In the genomic region with DNA sequence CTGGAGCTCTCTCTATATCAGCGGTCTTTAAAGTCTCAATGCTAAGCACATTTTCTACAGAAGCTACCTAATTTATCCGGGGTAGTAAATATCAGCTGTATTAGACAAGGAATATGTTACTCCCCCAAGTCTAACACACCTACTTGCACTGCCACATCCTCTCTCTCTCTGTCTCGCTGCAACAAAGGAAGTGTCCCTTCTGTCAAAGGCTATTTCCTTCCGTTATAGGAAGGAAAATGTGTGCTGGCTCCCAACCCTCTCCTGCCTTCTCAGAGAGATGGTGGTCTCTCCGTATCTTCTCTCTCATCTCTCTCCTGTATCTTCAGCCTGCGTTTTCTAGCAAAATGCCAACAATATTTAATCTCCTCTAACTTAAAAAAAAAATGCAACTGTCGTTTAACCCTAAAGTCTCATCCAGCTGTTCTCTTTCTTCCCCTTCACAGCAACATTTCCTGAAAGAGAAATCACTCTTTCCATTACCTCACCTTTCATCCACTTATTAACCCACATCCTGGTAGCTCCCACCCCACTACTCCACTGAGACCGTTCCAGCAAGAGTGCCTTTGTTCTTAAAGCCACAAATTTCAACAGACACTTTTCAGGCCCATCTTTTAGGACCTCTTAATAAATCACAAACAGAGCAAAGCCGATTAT, we compare ENCODE assay signal across 11 cellular contexts. TPM values are rescaled to one million over a fixed set of nuclear protein-coding genes. Genes with fewer than 3 reads are reported as not detected.
DNase-seq lines count a peak whose midpoint lies in the region; ATAC-seq and TF ChIP-seq lines count a peak whose summit lies in the region.
"Had no signal": no experiment of that assay in that cellular context is flagged by ENCODE, and none has a peak within 500 bp of the region (broad histone marks: within the 10 kb centered on the region; RNA-seq: fewer than 3 reads in every experiment).

No MANE protein-coding gene starts in this region.

- TF ChIP-seq CTCF in CD8-positive, alpha-beta T cell (IDR thresholded peaks at IDR 0.05): no peak
- TF ChIP-seq CTCF in mesothelial cell of epicardium (IDR thresholded peaks at IDR 0.05; ENCODE audit: unreplicated experiment) (no peak), RWPE1 (conservative IDR thresholded peaks at IDR 0.05; ENCODE audit: low read depth) (no peak)

- CTCF ChIA-PET in CD8-positive, alpha-beta T cell (lab: Charles Lee): no interaction called here
- CTCF ChIA-PET in RWPE1 (lab: Yijun Ruan, JAX): interaction anchor here (0.6 kb wide), 1 partner anchor 8 kb away, joined by 8 read pairs; no protein-coding TSS in a partner anchor

- no peaks in the 10 kb centered on the region for H3K27me3 ChIP-seq in CD8-positive, alpha-beta T cell (ENCODE audit: insufficient read depth, low read length)

- no peak overlapping the region for H3K27ac ChIP-seq in CD8-positive, alpha-beta T cell (ENCODE audit: low read depth, low read length)
- H3K27ac ChIP-seq in RWPE1: no peak overlapping the region
- H3K27ac ChIP-seq: prostate gland had no signal

- peak overlapping the region; percentile 76 for H3K27ac Mint-ChIP-seq in CD8-positive, alpha-beta T cell
- peak overlapping the region; percentile 95 for H3K27ac Mint-ChIP-seq in activated T-cell treated with anti-CD3 and anti-CD28 coated beads, Interleukin-2, amount 50 U/mL, for 72 hours
- H3K27ac Mint-ChIP-seq in mesothelial cell of epicardium: no peak overlapping the region

- peaks cover 34% of the 10 kb centered on the region for H3K4me1 ChIP-seq in CD8-positive, alpha-beta T cell (ENCODE audit: insufficient read depth, low read length)

- ATAC-seq in CD8-positive, alpha-beta T cell: peak; percentile 19
- peak; percentile 20 to 52 for ATAC-seq in activated T-cell treated with anti-CD3 and anti-CD28 coated beads, Interleukin-2, amount 50 U/mL, for 72 hours (replicated peaks in 1 of 2)
- no peak for ATAC-seq in HG03039 (IDR thresholded peaks at IDR 0.05; ENCODE audit: unreplicated experiment)

- peaks cover 49% of the 10 kb centered on the region for H3K4me1 Mint-ChIP-seq in CD8-positive, alpha-beta T cell (ENCODE audit: low read depth)
- H3K4me1 Mint-ChIP-seq in activated T-cell treated with anti-CD3 and anti-CD28 coated beads, Interleukin-2, amount 50 U/mL, for 72 hours (ENCODE audit: low read depth): peaks cover 53% of the 10 kb centered on the region
- H3K4me1 Mint-ChIP-seq in mesothelial cell of epicardium: peaks cover 14% of the 10 kb centered on the region

- peak overlapping the region; percentile 1 for H3K4me3 ChIP-seq in CD8-positive, alpha-beta T cell (ENCODE audit: low read depth, low read length)
- H3K4me3 ChIP-seq in Jurkat, Clone E6-1 (ENCODE audit: low read length): peak overlapping the region; percentile 63
- H3K4me3 ChIP-seq: prostate gland had no signal

- intact Hi-C loops in CD8-positive, alpha-beta T cell (cut with DNase I, micrococcal nuclease): no loop called here

- peaks cover 5% of the 10 kb centered on the region for H3K36me3 ChIP-seq in CD8-positive, alpha-beta T cell (ENCODE audit: insufficient read depth, low read length)
- H3K36me3 ChIP-seq: prostate gland had no signal

- POLR2A ChIA-PET in CD8-positive, alpha-beta T cell (lab: Charles Lee): interaction anchor here (0.7 kb wide), 1 partner anchor 84 kb away, joined by 5 read pairs; no protein-coding TSS in a partner anchor
- POLR2A ChIA-PET in RWPE1 (lab: Yijun Ruan, JAX; ENCODE audit: low non-redundant PET): no interaction called here

- peaks cover 45% of the 10 kb centered on the region for H3K36me3 Mint-ChIP-seq in CD8-positive, alpha-beta T cell
- peaks cover 9 to 33% of the 10 kb centered on the region in 2 donors for H3K36me3 Mint-ChIP-seq in activated T-cell treated with anti-CD3 and anti-CD28 coated beads, Interleukin-2, amount 50 U/mL, for 72 hours (ENCODE audit: insufficient read depth in 2 of 2)
- H3K36me3 Mint-ChIP-seq in mesothelial cell of epicardium: peaks cover 20% of the 10 kb centered on the region

- no peak for DNase-seq in CD8-positive, alpha-beta T cell
- peak; percentile 98 for DNase-seq in Jurkat, Clone E6-1 (ENCODE audit: low read depth, low spot score)
- peak in 1 of 2 donors; percentile 9 for DNase-seq in activated T-cell treated with anti-CD3 and anti-CD28 coated beads, Interleukin-2, amount 50 U/mL, for 72 hours
- no peak for DNase-seq in mesothelial cell of epicardium (ENCODE audit: low spot score in 2 of 2, unreplicated experiment in 2 of 2)
- no peak for DNase-seq in RWPE1 (ENCODE audit: low spot score)
- DNase-seq in SIG-M5 treated with dmso at 0.1 percent for 504 hours (lab: John Stamatoyannopoulos, UW; ENCODE audit: unreplicated experiment): no peak
- no peak for DNase-seq in HuH-7.5 (ENCODE audit: low spot score)
- DNase-seq: NCI-H2171 treated with DMSO at 0.1 percent for 48 hours, SK-N-SH had no signal

- H3K27me3 Mint-ChIP-seq in CD8-positive, alpha-beta T cell (ENCODE audit: low read depth): no peaks in the 10 kb centered on the region
- H3K27me3 Mint-ChIP-seq in activated T-cell treated with anti-CD3 and anti-CD28 coated beads, Interleukin-2, amount 50 U/mL, for 72 hours (ENCODE audit: low read depth): no peaks in the 10 kb centered on the region
- peaks cover 15% of the 10 kb centered on the region for H3K27me3 Mint-ChIP-seq in mesothelial cell of epicardium (ENCODE audit: low read depth)

- no peaks in the 10 kb centered on the region for H3K9me3 Mint-ChIP-seq in CD8-positive, alpha-beta T cell
- no peaks in the 10 kb centered on the region for H3K9me3 Mint-ChIP-seq in activated T-cell treated with anti-CD3 and anti-CD28 coated beads, Interleukin-2, amount 50 U/mL, for 72 hours
- no peaks in the 10 kb centered on the region for H3K9me3 Mint-ChIP-seq in mesothelial cell of epicardium

- peak overlapping the region; percentile 62 for H3K4me3 Mint-ChIP-seq in CD8-positive, alpha-beta T cell
- peak overlapping the region; percentile 82 to 88 for H3K4me3 Mint-ChIP-seq in activated T-cell treated with anti-CD3 and anti-CD28 coated beads, Interleukin-2, amount 50 U/mL, for 72 hours
- H3K4me3 Mint-ChIP-seq in mesothelial cell of epicardium: peak overlapping the region; percentile 15

- H3K9me3 ChIP-seq in CD8-positive, alpha-beta T cell (ENCODE audit: low read length): no peaks in the 10 kb centered on the region
- H3K9me3 ChIP-seq: prostate gland, SK-N-SH had no signal

RNA-seq across cellular contexts. Expression of a gene that starts 2.3 kb away (rescaled TPM):
- 10 to 100 TPM; 14.5 to 15.0 TPM for total RNA-seq in CD8-positive, alpha-beta T cell
- 45.3 TPM for polyA plus RNA-seq in Jurkat, Clone E6-1 (2012; ENCODE audit: insufficient read depth, insufficient read length)
- 10 to 100 TPM; 23.0 to 23.3 TPM for total RNA-seq in activated T-cell treated with anti-CD3 and anti-CD28 coated beads, Interleukin-2, amount 50 U/mL, for 72 hours
- total RNA-seq in mesothelial cell of epicardium: 14.1 to 15.6 TPM (median 15.5 TPM) in 3 replicates

RNA-seq across cellular contexts. Expression of a gene that starts 5.7 kb away (rescaled TPM):
- not detected for total RNA-seq in CD8-positive, alpha-beta T cell
- not detected for polyA plus RNA-seq in Jurkat, Clone E6-1 (2012; ENCODE audit: insufficient read depth, insufficient read length)
- not detected for total RNA-seq in activated T-cell treated with anti-CD3 and anti-CD28 coated beads, Interleukin-2, amount 50 U/mL, for 72 hours
- 0.23 TPM in 1 of 3 replicates, not detected in the others for total RNA-seq in mesothelial cell of epicardium

RNA-seq across cellular contexts. Expression of a gene that starts 49.6 kb away (rescaled TPM):
- total RNA-seq in CD8-positive, alpha-beta T cell: 10 to 100 TPM; 37.5 to 40.7 TPM
- polyA plus RNA-seq in Jurkat, Clone E6-1 (2012; ENCODE audit: insufficient read depth, insufficient read length): 21.6 TPM
- total RNA-seq in activated T-cell treated with anti-CD3 and anti-CD28 coated beads, Interleukin-2, amount 50 U/mL, for 72 hours: 10 to 100 TPM; 53.7 to 55.9 TPM
- total RNA-seq in mesothelial cell of epicardium: 51.4 to 52.4 TPM (median 51.6 TPM) in 3 replicates

Comparison
In these comparisons a context has a peak if more than half of its experiments do, and no peak if none do; other contexts are left out.
1. H3K4me3 Mint-ChIP-seq: peak in every context shown above with its lines; median percentile 85 in activated T-cell treated with anti-CD3 and anti-CD28 coated beads, Interleukin-2, amount 50 U/mL, for 72 hours; 62 in CD8-positive, alpha-beta T cell; 15 in mesothelial cell of epicardium.